In the genomic region with DNA sequence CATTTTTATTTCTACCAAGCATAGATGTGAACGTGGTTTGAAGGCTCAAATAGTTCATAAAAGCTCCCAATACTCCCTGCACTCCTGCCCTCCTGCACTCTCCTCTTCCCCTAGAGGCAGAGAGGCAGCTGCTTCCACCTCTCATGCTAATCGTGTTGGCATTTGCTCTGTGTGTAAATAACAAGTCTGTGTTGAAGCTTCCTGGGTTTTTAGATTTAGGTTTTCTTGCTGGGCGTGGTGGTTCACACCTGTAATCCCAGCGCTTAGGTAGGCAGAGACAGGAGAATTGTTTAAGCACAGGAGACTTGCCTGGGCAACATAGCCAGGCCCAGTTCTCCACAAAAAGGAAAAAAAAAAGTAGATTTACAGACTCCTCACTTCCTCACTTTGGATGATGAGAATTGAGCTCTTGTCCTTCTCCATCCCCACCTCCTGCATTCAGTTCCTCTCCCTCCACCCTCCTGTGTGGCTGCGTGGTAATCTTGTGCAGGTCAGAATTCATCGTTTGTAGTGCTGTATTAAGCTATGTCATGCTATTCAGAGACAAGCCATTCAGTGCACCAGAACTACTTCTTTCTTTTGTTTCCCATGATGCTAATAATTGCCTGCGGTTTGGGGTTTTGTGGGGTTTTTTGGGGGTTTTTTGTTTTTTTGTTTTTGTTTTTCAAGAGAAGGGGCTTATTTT, we compare ENCODE assay signal across 8 cellular contexts. TPM values are rescaled to one million over a fixed set of nuclear protein-coding genes. Genes with fewer than 3 reads are reported as not detected.
DNase-seq lines count a peak whose midpoint lies in the region; ATAC-seq, FAIRE-seq and TF ChIP-seq lines count a peak whose summit lies in the region.

No MANE protein-coding gene starts in this region.

- TF ChIP-seq CTCF in GM20000 (IDR thresholded peaks at IDR 0.05; ENCODE audit: extremely low read depth, missing control alignments), result no peak

- FAIRE-seq in HTR-8/SVneo (lab: Jason Lieb, UNC), result no peak

- ATAC-seq in GM18498 (IDR thresholded peaks at IDR 0.05; ENCODE audit: unreplicated experiment) (peak; percentile 78), HG03575 (IDR thresholded peaks at IDR 0.05; ENCODE audit: extremely low read depth, insufficient number of reproducible peaks, low FRiP score, unreplicated experiment) (peak; percentile 77), esophagus mucosa (peak; percentile 75), HG03097 (IDR thresholded peaks at IDR 0.05; ENCODE audit: low FRiP score, unreplicated experiment) (no peak)

- DNase-seq in GM20000 (ENCODE audit: low spot score) (peak; percentile 54), HTR-8/SVneo (ENCODE audit: insufficient read length, low spot score) (no peak), NCI-H2029 treated with DMSO at 0.1 percent for 48 hours (lab: John Stamatoyannopoulos, UW) (no peak), NCI-H128 (lab: John Stamatoyannopoulos, UW; ENCODE audit: unreplicated experiment) (no peak)

RNA-seq across cellular contexts. Expression of a gene that starts 37.4 kb away (rescaled TPM):
- 382 TPM for total RNA-seq in esophagus mucosa

RNA-seq across cellular contexts. Expression of a gene that starts 58.8 kb away (rescaled TPM):
- 39.5 TPM for total RNA-seq in esophagus mucosa
